Comparison of ENCODE assay signal across 25 cellular contexts in the genomic region with DNA sequence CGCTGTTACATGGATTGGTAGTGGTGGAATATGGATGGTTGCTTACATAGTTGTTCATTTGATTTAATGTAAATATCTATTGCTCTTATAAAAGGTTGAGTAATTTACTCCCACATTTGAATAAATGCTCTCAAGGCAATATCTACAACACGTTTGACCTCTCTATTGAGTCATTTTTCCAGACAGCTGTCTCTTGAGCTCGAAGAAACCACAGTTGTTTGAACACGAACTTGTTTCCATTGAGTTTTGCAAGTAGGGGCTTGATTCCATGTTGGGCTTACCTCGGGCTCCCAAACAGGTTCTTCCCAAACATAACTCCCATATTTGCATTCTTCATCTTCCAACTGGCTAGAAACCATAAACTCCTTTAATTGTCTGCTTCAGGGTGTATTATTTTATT.
DNase-seq lines count a peak whose midpoint lies in the region; ATAC-seq and TF ChIP-seq lines count a peak whose summit lies in the region.
"Had no signal": no experiment of that assay in that cellular context is flagged by ENCODE, and none has a peak within 500 bp of the region (broad histone marks: within the 10 kb centered on the region; RNA-seq: fewer than 3 reads in every experiment).

No MANE protein-coding gene starts in this region.

- no peak overlapping the region for H3K4me3 ChIP-seq in CD8-positive, alpha-beta T cell (ENCODE audit: low read depth, low read length)
- H3K4me3 ChIP-seq: HAP-1 had no signal

- no peak for TF ChIP-seq CTCF in CD8-positive, alpha-beta T cell (IDR thresholded peaks at IDR 0.05)

- H3K27me3 Mint-ChIP-seq in activated T-helper 2 cell treated with anti-CD3 and anti-CD28 coated beads, Interferon-gamma antibody, Interleukin-2, Interleukin-4, amounts not matched to agents 10 μg/mL and 5 μg/mL and 100 μg/mL, durations not matched to agents 14 hours and 24 hours and 36 hours (ENCODE audit: low read depth): no peaks in the 10 kb centered on the region
- H3K27me3 Mint-ChIP-seq in CD8-positive, alpha-beta T cell (ENCODE audit: low read depth): no peaks in the 10 kb centered on the region
- H3K27me3 Mint-ChIP-seq: IgD-negative memory B cell had no signal

- peak; percentile 19 for DNase-seq in NCI-H510A treated with DMSO at 0.1 percent for 48 hours (lab: John Stamatoyannopoulos, UW)
- DNase-seq in NCI-H510A (lab: John Stamatoyannopoulos, UW): no peak
- peak; percentile 15 for DNase-seq in M059J (ENCODE audit: low read depth)
- DNase-seq in activated T-helper 2 cell treated with anti-CD3 and anti-CD28 coated beads, Interferon-gamma antibody, Interleukin-2, Interleukin-4, amounts not matched to agents 10 μg/mL and 5 μg/mL and 100 μg/mL, durations not matched to agents 14 hours and 24 hours and 36 hours (ENCODE audit: low spot score): no peak
- peak; percentile 15 for DNase-seq in iris pigment epithelial cell (ENCODE audit: low read depth)
- no peak for DNase-seq in D341Med (ENCODE audit: low spot score)
- DNase-seq in CD8-positive, alpha-beta T cell: no peak
- DNase-seq: COR-L47, DMS153, GF-D8, Karpas-422, MM.1S, NCI-H1092 treated with DMSO at 0.1 percent for 48 hours, NCI-H146, NCI-H2029 treated with DMSO at 0.1 percent for 48 hours, NCI-H2171, NCI-H82, PC-3, RPMI8226 had no signal

- ATAC-seq in HG03469 (IDR thresholded peaks at IDR 0.05; ENCODE audit: unreplicated experiment): no peak
- ATAC-seq in CD8-positive, alpha-beta T cell: no peak
- ATAC-seq: PC-3 had no signal

- CTCF ChIA-PET in CD8-positive, alpha-beta T cell (lab: Charles Lee): no interaction called here

- peaks cover 7% of the 10 kb centered on the region for H3K9me3 Mint-ChIP-seq in activated T-helper 2 cell treated with anti-CD3 and anti-CD28 coated beads, Interferon-gamma antibody, Interleukin-2, Interleukin-4, amounts not matched to agents 10 μg/mL and 5 μg/mL and 100 μg/mL, durations not matched to agents 14 hours and 24 hours and 36 hours
- H3K9me3 Mint-ChIP-seq in CD8-positive, alpha-beta T cell: no peaks in the 10 kb centered on the region
- H3K9me3 Mint-ChIP-seq: IgD-negative memory B cell had no signal

- no peaks in the 10 kb centered on the region for H3K9me3 ChIP-seq in CD8-positive, alpha-beta T cell (ENCODE audit: low read length)
- H3K9me3 ChIP-seq: HAP-1 had no signal

- H3K27ac Mint-ChIP-seq in activated T-helper 2 cell treated with anti-CD3 and anti-CD28 coated beads, Interferon-gamma antibody, Interleukin-2, Interleukin-4, amounts not matched to agents 10 μg/mL and 5 μg/mL and 100 μg/mL, durations not matched to agents 14 hours and 24 hours and 36 hours: peak overlapping the region; percentile 33
- no peak overlapping the region for H3K27ac Mint-ChIP-seq in CD8-positive, alpha-beta T cell
- H3K27ac Mint-ChIP-seq: CD14-positive monocyte had no signal

- H3K36me3 ChIP-seq in CD8-positive, alpha-beta T cell (ENCODE audit: insufficient read depth, low read length): no peaks in the 10 kb centered on the region
- H3K36me3 ChIP-seq: HAP-1 had no signal

- no peak overlapping the region for H3K4me3 Mint-ChIP-seq in activated T-helper 2 cell treated with anti-CD3 and anti-CD28 coated beads, Interferon-gamma antibody, Interleukin-2, Interleukin-4, amounts not matched to agents 10 μg/mL and 5 μg/mL and 100 μg/mL, durations not matched to agents 14 hours and 24 hours and 36 hours (ENCODE audit: low read depth)
- no peak overlapping the region for H3K4me3 Mint-ChIP-seq in CD8-positive, alpha-beta T cell
- H3K4me3 Mint-ChIP-seq: CD14-positive monocyte, IgD-negative memory B cell had no signal

- H3K27ac ChIP-seq in CD8-positive, alpha-beta T cell (ENCODE audit: low read depth, low read length): no peak overlapping the region
- H3K27ac ChIP-seq: 22Rv1, HL-60 had no signal

- POLR2A ChIA-PET in CD8-positive, alpha-beta T cell (lab: Charles Lee): no interaction called here

- peaks cover 75% of the 10 kb centered on the region for H3K4me1 Mint-ChIP-seq in activated T-helper 2 cell treated with anti-CD3 and anti-CD28 coated beads, Interferon-gamma antibody, Interleukin-2, Interleukin-4, amounts not matched to agents 10 μg/mL and 5 μg/mL and 100 μg/mL, durations not matched to agents 14 hours and 24 hours and 36 hours (ENCODE audit: low read depth)
- peaks cover 24% of the 10 kb centered on the region for H3K4me1 Mint-ChIP-seq in CD8-positive, alpha-beta T cell (ENCODE audit: low read depth)
- H3K4me1 Mint-ChIP-seq: CD14-positive monocyte had no signal

- intact Hi-C loops in activated T-helper 2 cell treated with anti-CD3 and anti-CD28 coated beads, Interferon-gamma antibody, Interleukin-2, Interleukin-4, amounts not matched to agents 10 μg/mL and 5 μg/mL and 100 μg/mL, durations not matched to agents 14 hours and 24 hours and 36 hours (cut with micrococcal nuclease): loop anchor here (5.0 to 10.0 kb wide), 6 partner anchors 58 to 690 kb away; no protein-coding TSS in a partner anchor
- intact Hi-C loops in CD8-positive, alpha-beta T cell (cut with DNase I, micrococcal nuclease): no loop called here

- no peaks in the 10 kb centered on the region for H3K4me1 ChIP-seq in CD8-positive, alpha-beta T cell (ENCODE audit: insufficient read depth, low read length)
- H3K4me1 ChIP-seq: HAP-1 had no signal

- H3K36me3 Mint-ChIP-seq in activated T-helper 2 cell treated with anti-CD3 and anti-CD28 coated beads, Interferon-gamma antibody, Interleukin-2, Interleukin-4, amounts not matched to agents 10 μg/mL and 5 μg/mL and 100 μg/mL, durations not matched to agents 14 hours and 24 hours and 36 hours (ENCODE audit: low read depth): peaks cover 8% of the 10 kb centered on the region
- no peaks in the 10 kb centered on the region for H3K36me3 Mint-ChIP-seq in CD8-positive, alpha-beta T cell
- H3K36me3 Mint-ChIP-seq: CD14-positive monocyte, IgD-negative memory B cell had no signal

- H3K27me3 ChIP-seq in CD8-positive, alpha-beta T cell (ENCODE audit: insufficient read depth, low read length): no peaks in the 10 kb centered on the region

Comparison
In these comparisons a context has a peak if more than half of its experiments do, and no peak if none do; other contexts are left out.
1. DNase-seq: peak in NCI-H510A treated with DMSO at 0.1 percent for 48 hours (single experiment), M059J (single experiment) and iris pigment epithelial cell (single experiment); none in NCI-H510A (single experiment), activated T-helper 2 cell treated with anti-CD3 and anti-CD28 coated beads, Interferon-gamma antibody, Interleukin-2, Interleukin-4, amounts not matched to agents 10 μg/mL and 5 μg/mL and 100 μg/mL, durations not matched to agents 14 hours and 24 hours and 36 hours (single experiment), D341Med (single experiment) and CD8-positive, alpha-beta T cell (0 of 7).